ENCODE assay signal across 16 cellular contexts in the genomic region with DNA sequence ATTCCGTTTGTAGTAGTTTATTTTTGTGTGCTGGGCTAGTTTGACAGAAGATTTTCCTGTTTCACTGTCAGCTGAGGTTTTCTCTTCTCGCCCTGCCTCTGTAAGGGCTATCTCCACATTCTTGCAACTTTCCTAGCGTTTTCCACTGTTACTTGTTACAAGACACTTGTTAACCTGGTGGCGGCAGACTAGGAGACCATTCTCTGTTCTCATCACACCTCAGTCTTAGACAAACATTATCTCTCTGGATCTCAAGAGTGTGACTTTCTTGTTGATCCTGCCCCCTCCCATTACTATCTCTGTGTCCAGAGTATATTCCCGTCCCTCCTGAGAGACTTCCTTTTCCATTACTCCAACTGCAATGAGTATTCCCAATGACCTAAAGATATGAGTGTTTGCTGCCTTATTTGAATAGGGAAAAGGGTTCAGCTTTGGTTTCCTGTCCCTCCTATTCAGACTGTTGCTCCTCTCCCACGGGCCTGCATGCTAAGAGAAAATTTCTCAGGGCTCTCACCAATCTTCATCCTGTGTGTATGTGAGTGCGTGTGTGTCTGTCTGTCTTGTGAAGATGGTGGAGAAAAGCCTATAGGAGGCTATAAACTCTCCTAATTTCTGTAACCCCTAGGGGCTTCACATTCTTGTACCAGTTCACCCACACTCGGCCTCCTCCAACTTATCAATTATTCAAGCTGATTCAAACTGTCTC.
"Had no signal": no experiment of that assay in that cellular context is flagged by ENCODE, and none has a peak within 500 bp of the region (broad histone marks: within the 10 kb centered on the region; RNA-seq: fewer than 3 reads in every experiment).

No MANE protein-coding gene starts in this region.

- H3K36me3 Mint-ChIP-seq: activated naive CD4-positive, alpha-beta T cell treated with anti-CD3 and anti-CD28 coated beads, Interleukin-2, amount 50 U/mL, for 24 hours; naive thymus-derived CD4-positive, alpha-beta T cell; stimulated activated effector memory CD8-positive, alpha-beta T cell treated with anti-CD3 and anti-CD28 coated beads, Interleukin-12 subunit alpha, Interleukin-12 subunit beta, amount 100 ng/mL, for 72 hours had no signal

- H3K9me3 ChIP-seq: adrenal gland, gastroesophageal sphincter, left lung, mucosa of descending colon, neutrophil, vagina had no signal

- ATAC-seq: activated CD4-positive, CD25-positive, alpha-beta regulatory T cell treated with anti-CD3 and anti-CD28 coated beads, Interleukin-2, amount 50 U/mL, for 24 hours; activated T-cell treated with anti-CD3 and anti-CD28 coated beads, Interleukin-2, amount 50 U/mL, for 4 hours; gastroesophageal sphincter; left lung; mucosa of descending colon; naive thymus-derived CD4-positive, alpha-beta T cell; stimulated activated effector memory CD8-positive, alpha-beta T cell treated with anti-CD3 and anti-CD28 coated beads, Interleukin-12 subunit alpha, Interleukin-12 subunit beta, amount 100 ng/mL, for 72 hours had no signal

- H3K27ac Mint-ChIP-seq: activated naive CD4-positive, alpha-beta T cell treated with anti-CD3 and anti-CD28 coated beads, Interleukin-2, amount 50 U/mL, for 24 hours; naive thymus-derived CD4-positive, alpha-beta T cell; stimulated activated effector memory CD8-positive, alpha-beta T cell treated with anti-CD3 and anti-CD28 coated beads, Interleukin-12 subunit alpha, Interleukin-12 subunit beta, amount 100 ng/mL, for 72 hours; T-helper 2 cell treated with Interferon-gamma antibody and Interleukin-4, amounts not matched to agents 5 μg/mL and 100 μg/mL, for 36 hours had no signal

- H3K4me1 ChIP-seq: adrenal gland, gastroesophageal sphincter, left lung, vagina had no signal

- H3K4me1 Mint-ChIP-seq: activated naive CD4-positive, alpha-beta T cell treated with anti-CD3 and anti-CD28 coated beads, Interleukin-2, amount 50 U/mL, for 24 hours; naive thymus-derived CD4-positive, alpha-beta T cell; stimulated activated effector memory CD8-positive, alpha-beta T cell treated with anti-CD3 and anti-CD28 coated beads, Interleukin-12 subunit alpha, Interleukin-12 subunit beta, amount 100 ng/mL, for 72 hours had no signal

- H3K4me3 Mint-ChIP-seq: activated naive CD4-positive, alpha-beta T cell treated with anti-CD3 and anti-CD28 coated beads, Interleukin-2, amount 50 U/mL, for 24 hours; activated T-cell treated with anti-CD3 and anti-CD28 coated beads, Interleukin-2, amount 50 U/mL, for 4 hours; naive thymus-derived CD4-positive, alpha-beta T cell; stimulated activated effector memory CD8-positive, alpha-beta T cell treated with anti-CD3 and anti-CD28 coated beads, Interleukin-12 subunit alpha, Interleukin-12 subunit beta, amount 100 ng/mL, for 72 hours; T-helper 2 cell treated with Interferon-gamma antibody and Interleukin-4, amounts not matched to agents 5 μg/mL and 100 μg/mL, for 36 hours had no signal

- DNase-seq: activated effector memory CD4-positive, alpha-beta T cell treated with anti-CD3 and anti-CD28 coated beads, Interleukin-2, amount 50 U/mL, for 16 hours; activated T-cell treated with anti-CD3 and anti-CD28 coated beads, Interleukin-2, amount 50 U/mL, for 4 hours; adrenal gland; dorsolateral prefrontal cortex; kidney; left lung; mucosa of descending colon; naive thymus-derived CD4-positive, alpha-beta T cell; retina had no signal

- H3K27me3 ChIP-seq: adrenal gland, dorsolateral prefrontal cortex, gastroesophageal sphincter, left lung, neutrophil, vagina had no signal

- H3K9me3 Mint-ChIP-seq: activated naive CD4-positive, alpha-beta T cell treated with anti-CD3 and anti-CD28 coated beads, Interleukin-2, amount 50 U/mL, for 24 hours had no signal

- H3K27me3 Mint-ChIP-seq: activated naive CD4-positive, alpha-beta T cell treated with anti-CD3 and anti-CD28 coated beads, Interleukin-2, amount 50 U/mL, for 24 hours; naive thymus-derived CD4-positive, alpha-beta T cell had no signal

- H3K4me3 ChIP-seq: adrenal gland, dorsolateral prefrontal cortex, gastroesophageal sphincter, left lung, mucosa of descending colon, vagina had no signal

- H3K27ac ChIP-seq: adrenal gland, dorsolateral prefrontal cortex, gastroesophageal sphincter, left lung, neutrophil, vagina had no signal

- H3K36me3 ChIP-seq: adrenal gland, gastroesophageal sphincter, left lung, neutrophil, vagina had no signal
